1 cellular context compared by ENCODE assay signal in genomic region chr2:63840081-63840784, GRCh38.
TF ChIP-seq lines count a peak whose summit lies in the region.

No MANE protein-coding gene starts in this region.

TF ChIP-seq in K562, 482 proteins besides CTCF, POLR2A, EP300 and RAD21 (continued from another document):
- TF ChIP-seq, protein P1, sequence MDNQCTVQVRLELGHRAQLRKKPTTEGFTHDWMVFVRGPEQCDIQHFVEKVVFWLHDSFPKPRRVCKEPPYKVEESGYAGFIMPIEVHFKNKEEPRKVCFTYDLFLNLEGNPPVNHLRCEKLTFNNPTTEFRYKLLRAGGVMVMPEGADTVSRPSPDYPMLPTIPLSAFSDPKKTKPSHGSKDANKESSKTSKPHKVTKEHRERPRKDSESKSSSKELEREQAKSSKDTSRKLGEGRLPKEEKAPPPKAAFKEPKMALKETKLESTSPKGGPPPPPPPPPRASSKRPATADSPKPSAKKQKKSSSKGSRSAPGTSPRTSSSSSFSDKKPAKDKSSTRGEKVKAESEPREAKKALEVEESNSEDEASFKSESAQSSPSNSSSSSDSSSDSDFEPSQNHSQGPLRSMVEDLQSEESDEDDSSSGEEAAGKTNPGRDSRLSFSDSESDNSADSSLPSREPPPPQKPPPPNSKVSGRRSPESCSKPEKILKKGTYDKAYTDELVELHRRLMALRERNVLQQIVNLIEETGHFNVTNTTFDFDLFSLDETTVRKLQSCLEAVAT (IDR thresholded peaks at IDR 0.05), result 0 out of 4 replicates have a peak, but pooled peaks of 1 of the 2 experiments have one; percentile 3
- TF ChIP-seq ATF7 (IDR thresholded peaks at IDR 0.05) (peak; percentile 72; the same call in 1 of the 2 replicates), NCOA6 (IDR thresholded peaks at IDR 0.05) (peak; percentile 66), SIRT6 (IDR thresholded peaks at IDR 0.05; ENCODE audit: low read depth, low read length) (no peak), ZNF24 (IDR thresholded peaks at IDR 0.05) (0 out of 2 replicates have a peak, but pooled peaks have one; percentile 12), HNRNPL (IDR thresholded peaks at IDR 0.05; ENCODE audit: low read depth, low read length) (no peak), NKRF (IDR thresholded peaks at IDR 0.05; ENCODE audit: borderline replicate concordance) (no peak)
- TF ChIP-seq, protein P2, sequence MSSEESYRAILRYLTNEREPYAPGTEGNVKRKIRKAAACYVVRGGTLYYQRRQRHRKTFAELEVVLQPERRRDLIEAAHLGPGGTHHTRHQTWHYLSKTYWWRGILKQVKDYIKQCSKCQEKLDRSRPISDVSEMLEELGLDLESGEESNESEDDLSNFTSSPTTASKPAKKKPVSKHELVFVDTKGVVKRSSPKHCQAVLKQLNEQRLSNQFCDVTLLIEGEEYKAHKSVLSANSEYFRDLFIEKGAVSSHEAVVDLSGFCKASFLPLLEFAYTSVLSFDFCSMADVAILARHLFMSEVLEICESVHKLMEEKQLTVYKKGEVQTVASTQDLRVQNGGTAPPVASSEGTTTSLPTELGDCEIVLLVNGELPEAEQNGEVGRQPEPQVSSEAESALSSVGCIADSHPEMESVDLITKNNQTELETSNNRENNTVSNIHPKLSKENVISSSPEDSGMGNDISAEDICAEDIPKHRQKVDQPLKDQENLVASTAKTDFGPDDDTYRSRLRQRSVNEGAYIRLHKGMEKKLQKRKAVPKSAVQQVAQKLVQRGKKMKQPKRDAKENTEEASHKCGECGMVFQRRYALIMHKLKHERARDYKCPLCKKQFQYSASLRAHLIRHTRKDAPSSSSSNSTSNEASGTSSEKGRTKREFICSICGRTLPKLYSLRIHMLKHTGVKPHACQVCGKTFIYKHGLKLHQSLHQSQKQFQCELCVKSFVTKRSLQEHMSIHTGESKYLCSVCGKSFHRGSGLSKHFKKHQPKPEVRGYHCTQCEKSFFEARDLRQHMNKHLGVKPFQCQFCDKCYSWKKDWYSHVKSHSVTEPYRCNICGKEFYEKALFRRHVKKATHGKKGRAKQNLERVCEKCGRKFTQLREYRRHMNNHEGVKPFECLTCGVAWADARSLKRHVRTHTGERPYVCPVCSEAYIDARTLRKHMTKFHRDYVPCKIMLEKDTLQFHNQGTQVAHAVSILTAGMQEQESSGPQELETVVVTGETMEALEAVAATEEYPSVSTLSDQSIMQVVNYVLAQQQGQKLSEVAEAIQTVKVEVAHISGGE (CRISPR knock-in tag; IDR thresholded peaks at IDR 0.05), result 0 out of 6 replicates have a peak, but pooled peaks of 1 of the 3 experiments have one; percentile 1
